ENCODE assay signal across 21 cellular contexts in genomic region chr1:68723791-68724190, GRCh38.
DNase-seq lines count a peak whose midpoint lies in the region; ATAC-seq, FAIRE-seq and TF ChIP-seq lines count a peak whose summit lies in the region.
"Had no signal": no experiment of that assay in that cellular context is flagged by ENCODE, and none has a peak within 500 bp of the region (broad histone marks: within the 10 kb centered on the region; RNA-seq: fewer than 3 reads in every experiment).

No MANE protein-coding gene starts in this region.

- no peak overlapping the region for H2AK5ac ChIP-seq in mesenchymal stem cell (ENCODE audit: low read length, severe bottlenecking)

- H3K18ac ChIP-seq in mesenchymal stem cell (ENCODE audit: low read depth in 1 of 2, low read length in 2 of 2) = no peak overlapping the region

- peaks cover 24% of the 10 kb centered on the region for H3K4me1 ChIP-seq in left ventricle myocardium inferior
- peaks cover 0 to 5% of the 10 kb centered on the region in 2 donors for H3K4me1 ChIP-seq in right atrium auricular region
- H3K4me1 ChIP-seq in foreskin keratinocyte = no peaks in the 10 kb centered on the region
- no peaks in the 10 kb centered on the region for H3K4me1 ChIP-seq in hepatocyte (ENCODE audit: insufficient read depth)
- H3K4me1 ChIP-seq in mesenchymal stem cell (ENCODE audit: control insufficient read depth, insufficient read depth, low read depth, low read length) = no peaks in the 10 kb centered on the region

- H4K8ac ChIP-seq in mesenchymal stem cell (ENCODE audit: low read length) = no peak overlapping the region

- TF ChIP-seq POLR2A in H54 (IDR thresholded peaks at IDR 0.05; ENCODE audit: low read depth, low read length) = no peak

- FAIRE-seq in bronchial epithelial cell (lab: Jason Lieb, UNC) = no peak
- FAIRE-seq in H54 (lab: Jason Lieb, UNC) = no peak
- FAIRE-seq: A204.1, D721Med, G401.6, GM12891, GM19239, H1 had no signal

- no peaks in the 10 kb centered on the region for H3K27me3 ChIP-seq in left ventricle myocardium inferior (ENCODE audit: low read depth)
- H3K27me3 ChIP-seq in right atrium auricular region = no peaks in the 10 kb centered on the region
- H3K27me3 ChIP-seq in bronchial epithelial cell (ENCODE audit: control insufficient read depth, insufficient read depth, low read length) = no peaks in the 10 kb centered on the region
- no peaks in the 10 kb centered on the region for H3K27me3 ChIP-seq in foreskin keratinocyte
- H3K27me3 ChIP-seq in hepatocyte = no peaks in the 10 kb centered on the region
- H3K27me3 ChIP-seq in mesenchymal stem cell (ENCODE audit: control insufficient read depth in 1 of 2, insufficient read depth in 1 of 2, low read length in 2 of 2) = no peaks in the 10 kb centered on the region
- H3K27me3 ChIP-seq: BE2C had no signal

- no peak overlapping the region for H2BK12ac ChIP-seq in mesenchymal stem cell (ENCODE audit: low read length in 2 of 2)

- H2BK5ac ChIP-seq in mesenchymal stem cell (ENCODE audit: low read depth, low read length, poor library complexity, severe bottlenecking) = no peak overlapping the region

- no peak overlapping the region for H2BK120ac ChIP-seq in mesenchymal stem cell (ENCODE audit: low read depth, low read length)

- no peaks in the 10 kb centered on the region for H3K9me2 ChIP-seq in hepatocyte (replicated peaks; ENCODE audit: insufficient read depth)

- H3K9ac ChIP-seq in mesenchymal stem cell (ENCODE audit: low read length) = no peak overlapping the region

- H3K79me2 ChIP-seq in hepatocyte = no peaks in the 10 kb centered on the region

- 97% methylated on average over 1 of the region's 1 CpG for WGBS in hepatocyte (ENCODE audit: low lambda C conversion rate, missing lambda C conversion rate)
- no CpG with 5 or more reads among the region's 1 CpG for WGBS in mesenchymal stem cell

- no peaks in the 10 kb centered on the region for H4K20me1 ChIP-seq in hepatocyte (ENCODE audit: insufficient read depth, poor library complexity, severe bottlenecking)

- H3K79me1 ChIP-seq in mesenchymal stem cell (replicated peaks; ENCODE audit: low read length, poor library complexity, severe bottlenecking) = no peaks in the 10 kb centered on the region

- H3K36me3 ChIP-seq in left ventricle myocardium inferior (no peaks in the 10 kb centered on the region), right atrium auricular region (no peaks in the 10 kb centered on the region), bronchial epithelial cell (ENCODE audit: control insufficient read depth, insufficient read depth, low read length) (no peaks in the 10 kb centered on the region), hepatocyte (replicated peaks; ENCODE audit: insufficient read depth, low read depth) (no peaks in the 10 kb centered on the region), mesenchymal stem cell (ENCODE audit: control insufficient read depth in 1 of 2, insufficient read depth in 2 of 2, low read depth in 1 of 2, low read length in 2 of 2) (no peaks in the 10 kb centered on the region)
- H3K36me3 ChIP-seq: BE2C had no signal

- DNase-seq in left ventricle myocardium inferior (no peak), right atrium auricular region (ENCODE audit: low spot score) (no peak), bronchial epithelial cell (ENCODE audit: low read depth) (peak; percentile 5), foreskin keratinocyte (peak; percentile 9 to 50), hepatocyte (ENCODE audit: low spot score) (no peak), H54 (ENCODE audit: insufficient read length, low spot score) (no peak), mesenchymal stem cell (no peak)
- DNase-seq: ACHN; BE2C; C1 segment of cervical spinal cord; CD4-positive, CD25-positive, alpha-beta regulatory T cell; CD8-positive, alpha-beta memory T cell; COR-L47; HCEC 1CT had no signal

- no peak overlapping the region for H2BK15ac ChIP-seq in mesenchymal stem cell (ENCODE audit: low read depth, poor library complexity, severe bottlenecking)

- H3K4me3 ChIP-seq in left ventricle myocardium inferior (no peak overlapping the region), right atrium auricular region (no peak overlapping the region), bronchial epithelial cell (ENCODE audit: low read depth, low read length) (no peak overlapping the region), hepatocyte (no peak overlapping the region), mesenchymal stem cell (ENCODE audit: insufficient read depth in 1 of 2, low read depth in 1 of 2, low read length in 2 of 2) (no peak overlapping the region)

- intact Hi-C loops in left ventricle myocardium inferior (cut with micrococcal nuclease) = no loop called here

- H3K14ac ChIP-seq in mesenchymal stem cell (ENCODE audit: low read length in 2 of 2) = peak overlapping the region in 1 of 2 experiments; percentile 90

- H3K4me2 ChIP-seq in hepatocyte = no peak overlapping the region
- no peak overlapping the region for H3K4me2 ChIP-seq in mesenchymal stem cell (ENCODE audit: low read length, poor library complexity, severe bottlenecking)

- H3K23ac ChIP-seq in mesenchymal stem cell (ENCODE audit: low read length in 2 of 2) = peak overlapping the region in 1 of 2 experiments; percentile 31

- H3K27ac ChIP-seq in left ventricle myocardium inferior (replicated peaks) (peak overlapping the region; percentile 58), right atrium auricular region (peak overlapping the region in 1 of 2 donors; percentile 10), foreskin keratinocyte (no peak overlapping the region), hepatocyte (no peak overlapping the region), mesenchymal stem cell (ENCODE audit: low read length, poor library complexity, severe bottlenecking) (no peak overlapping the region)
- H3K27ac ChIP-seq: HL-60 had no signal

- no peak overlapping the region for H4K91ac ChIP-seq in mesenchymal stem cell (ENCODE audit: low read length)

- TF ChIP-seq CTCF in left ventricle myocardium inferior (IDR thresholded peaks at IDR 0.05; ENCODE audit: borderline replicate concordance) = no peak
- TF ChIP-seq CTCF in right atrium auricular region (IDR thresholded peaks at IDR 0.05) = no peak
- no peak for TF ChIP-seq CTCF in bronchial epithelial cell (IDR thresholded peaks at IDR 0.05; ENCODE audit: insufficient read depth, low read length, severe bottlenecking)
- TF ChIP-seq CTCF in foreskin keratinocyte (conservative IDR thresholded peaks at IDR 0.05) = no peak
- no peak for TF ChIP-seq CTCF in hepatocyte (IDR thresholded peaks at IDR 0.05; ENCODE audit: poor library complexity)

- no peak overlapping the region for H3K4ac ChIP-seq in mesenchymal stem cell (ENCODE audit: low read depth in 1 of 2, low read length in 2 of 2)

- H3K9me3 ChIP-seq in left ventricle myocardium inferior (replicated peaks) = peaks cover 15% of the 10 kb centered on the region
- no peaks in the 10 kb centered on the region for H3K9me3 ChIP-seq in right atrium auricular region
- H3K9me3 ChIP-seq in hepatocyte (ENCODE audit: low read depth) = no peaks in the 10 kb centered on the region
- no peaks in the 10 kb centered on the region for H3K9me3 ChIP-seq in mesenchymal stem cell (ENCODE audit: control insufficient read depth, low read length)
- H3K9me3 ChIP-seq: BE2C had no signal

- H2AFZ ChIP-seq in hepatocyte (no peak overlapping the region), mesenchymal stem cell (ENCODE audit: low read depth, low read length) (no peak overlapping the region)

- peak; percentile 71 for ATAC-seq in foreskin keratinocyte

Comparison
In these comparisons a context has a peak if more than half of its experiments do, and no peak if none do; other contexts are left out.
1. DNase-seq: peak in bronchial epithelial cell (single experiment) and foreskin keratinocyte (2 of 2); none in left ventricle myocardium inferior (single experiment), right atrium auricular region (single experiment), hepatocyte (single experiment), H54 (single experiment) and mesenchymal stem cell (single experiment).